In the genomic region with DNA sequence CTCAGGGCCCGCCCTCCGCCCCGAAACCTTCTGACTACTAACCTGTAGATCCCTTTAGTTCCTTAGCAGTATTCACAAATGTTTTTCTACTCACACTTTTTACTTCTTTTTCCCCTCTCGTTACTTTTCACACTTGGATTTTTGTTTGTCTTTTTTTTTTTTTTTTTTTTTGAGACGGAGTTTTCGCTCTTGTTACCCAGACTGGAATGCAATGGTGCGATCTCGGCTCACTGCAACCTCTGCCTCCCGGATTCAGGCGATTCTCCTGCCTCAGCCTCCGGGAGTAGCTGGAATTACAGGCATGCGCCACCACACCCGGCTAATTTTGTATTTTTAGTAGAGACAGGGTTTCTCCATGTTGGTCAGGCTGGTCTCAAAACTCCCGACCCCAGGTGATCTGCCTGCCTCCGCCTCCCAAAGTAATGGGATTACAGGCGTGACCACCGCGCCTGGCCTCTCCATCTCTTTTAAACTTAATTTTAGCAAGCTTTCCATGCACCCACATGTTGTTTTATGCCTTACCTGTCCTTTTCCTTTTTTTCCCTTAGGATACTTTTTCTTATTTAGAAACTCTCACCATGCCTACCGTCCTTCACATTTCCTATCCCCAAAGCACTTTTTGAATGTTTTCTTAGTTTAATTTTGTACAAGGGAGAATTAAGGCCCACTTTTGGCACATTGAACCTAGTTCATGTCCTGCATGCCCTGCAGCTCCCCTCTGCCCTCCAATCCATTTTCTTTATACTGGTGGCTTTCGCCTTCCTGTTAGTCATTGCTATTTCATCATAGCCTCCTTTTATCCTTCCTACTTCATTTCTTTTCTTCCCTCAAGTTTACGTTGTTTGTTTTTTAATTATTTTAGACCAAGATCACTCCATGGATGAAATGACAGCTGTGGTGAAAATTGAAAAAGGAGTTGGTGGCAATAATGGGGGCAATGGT, we compare ENCODE assay signal across 8 cellular contexts. TPM values are rescaled to one million over a fixed set of nuclear protein-coding genes. Genes with fewer than 3 reads are reported as not detected.
DNase-seq lines count a peak whose midpoint lies in the region; ATAC-seq, FAIRE-seq and TF ChIP-seq lines count a peak whose summit lies in the region.

No MANE protein-coding gene starts in this region.

- CTCF ChIA-PET in AG04450 (lab: Charles Lee), result interaction anchor here (0.5 to 3.4 kb wide), 8 partner anchors 20 to 167 kb away, joined by 3 to 24 read pairs (median 4); a partner anchor contains a TSS

- TF ChIP-seq CTCF in AG04450 (IDR thresholded peaks at IDR 0.05; ENCODE audit: low read depth, low read length) (no peak), thoracic aorta (IDR thresholded peaks at IDR 0.05) (no peak)

- no peak for FAIRE-seq in GM12892 (lab: Jason Lieb, UNC)

- H3K4me3 ChIP-seq in AG04450 (ENCODE audit: low read depth, low read length) (peak overlapping the region; percentile 61), HUES6 (ENCODE audit: low read depth, low read length) (peak overlapping the region; percentile 76), thoracic aorta (peak overlapping the region; percentile 85)

- H3K36me3 ChIP-seq in HUES6 (ENCODE audit: control insufficient read depth, insufficient read depth, low read length) (peaks cover 31% of the 10 kb centered on the region), thoracic aorta (peaks cover 24% of the 10 kb centered on the region)

- no peaks in the 10 kb centered on the region for H3K9me3 ChIP-seq in AG04450 (ENCODE audit: control insufficient read depth, insufficient read depth, low read length)
- H3K9me3 ChIP-seq in HUES6 (ENCODE audit: control insufficient read depth, insufficient read depth, low read depth, low read length), result no peaks in the 10 kb centered on the region
- no peaks in the 10 kb centered on the region for H3K9me3 ChIP-seq in thoracic aorta

- POLR2A ChIA-PET in AG04450 (lab: Yijun Ruan, JAX), result interaction anchor here (0.7 kb wide), 1 partner anchor 97 kb away, joined by 6 read pairs; no protein-coding TSS in a partner anchor

- H3K27ac ChIP-seq in AG04450 (ENCODE audit: low read depth, low read length) (peak overlapping the region; percentile 84), HUES6 (ENCODE audit: low read depth, low read length) (peak overlapping the region; percentile 90), angular gyrus (ENCODE audit: low read depth, low read length) (peak overlapping the region; percentile 58), thoracic aorta (peak overlapping the region; percentile 66 to 95)

- no peak for TF ChIP-seq POLR2A in GM12892 (IDR thresholded peaks at IDR 0.05; ENCODE audit: low read depth, low read length)

- DNase-seq in AG04450 (ENCODE audit: low read depth, low spot score) (no peak), kidney glomerular epithelial cell (lab: John Stamatoyannopoulos, UW) (peak; percentile 81), thoracic aorta (ENCODE audit: low spot score) (no peak), GM12892 (ENCODE audit: insufficient read length) (no peak)

- peak overlapping the region; percentile 82 for H3K9ac ChIP-seq in HUES6 (ENCODE audit: low read length)

- ATAC-seq in thoracic aorta (ENCODE audit: insufficient number of reproducible peaks, low FRiP score, low read depth) (no peak), HG02610 (IDR thresholded peaks at IDR 0.05; ENCODE audit: unreplicated experiment) (no peak), GM18868 (IDR thresholded peaks at IDR 0.05; ENCODE audit: unreplicated experiment) (no peak)

- H3K4me1 ChIP-seq in HUES6 (ENCODE audit: control insufficient read depth, insufficient read depth, low read length), result peaks cover 35% of the 10 kb centered on the region
- peaks cover 48 to 57% of the 10 kb centered on the region in 2 donors for H3K4me1 ChIP-seq in thoracic aorta (ENCODE audit: control insufficient read depth in 1 of 2, low read depth in 2 of 2)

- H3K27me3 ChIP-seq in AG04450 (ENCODE audit: control insufficient read depth, insufficient read depth, low read length), result no peaks in the 10 kb centered on the region
- no peaks in the 10 kb centered on the region for H3K27me3 ChIP-seq in HUES6 (ENCODE audit: control insufficient read depth, insufficient read depth, low read length)
- no peaks in the 10 kb centered on the region for H3K27me3 ChIP-seq in thoracic aorta (replicated peaks; ENCODE audit: insufficient read depth)

RNA-seq across cellular contexts. Expression of a gene that starts 1.1 kb away (rescaled TPM):
- 44.6 and 45.9 TPM in 2 replicates for polyA plus RNA-seq in AG04450 (2011; rRNA removed)
- polyA minus RNA-seq in AG04450 (2011; rRNA and poly(A)+ RNA removed), result 149 and 169 TPM in 2 replicates
- total RNA-seq in thoracic aorta, result 10 to 100 TPM; 50.9 to 65.6 TPM
- polyA plus RNA-seq in GM12892 (2012; ENCODE audit: missing spikeins), result 16.9 TPM

RNA-seq across cellular contexts. Expression of a gene that starts 42.6 kb away (rescaled TPM):
- polyA plus RNA-seq in AG04450 (2011; rRNA removed), result not detected in 2 replicates
- not detected in 2 replicates for polyA minus RNA-seq in AG04450 (2011; rRNA and poly(A)+ RNA removed)
- under 1 TPM in 1 of 2 donors, not detected in 1; 0.27 TPM for total RNA-seq in thoracic aorta
- polyA plus RNA-seq in GM12892 (2012; ENCODE audit: missing spikeins), result not detected

RNA-seq across cellular contexts. Expression of a gene that starts 44.9 kb away (rescaled TPM):
- not detected in 2 replicates for polyA plus RNA-seq in AG04450 (2011; rRNA removed)
- polyA minus RNA-seq in AG04450 (2011; rRNA and poly(A)+ RNA removed), result 0.26 TPM in 1 of 2 replicates, not detected in the other
- total RNA-seq in thoracic aorta, result not detected
- polyA plus RNA-seq in GM12892 (2012; ENCODE audit: missing spikeins), result not detected

RNA-seq across cellular contexts. Expression of a gene that starts 59.7 kb away (rescaled TPM):
- 40.0 and 46.7 TPM in 2 replicates for polyA plus RNA-seq in AG04450 (2011; rRNA removed)
- 47.7 and 56.2 TPM in 2 replicates for polyA minus RNA-seq in AG04450 (2011; rRNA and poly(A)+ RNA removed)
- total RNA-seq in thoracic aorta, result 10 to 100 TPM; 43.2 to 64.2 TPM
- polyA plus RNA-seq in GM12892 (2012; ENCODE audit: missing spikeins), result 38.0 TPM
